1 cellular context compared by ENCODE assay signal in the genomic region with DNA sequence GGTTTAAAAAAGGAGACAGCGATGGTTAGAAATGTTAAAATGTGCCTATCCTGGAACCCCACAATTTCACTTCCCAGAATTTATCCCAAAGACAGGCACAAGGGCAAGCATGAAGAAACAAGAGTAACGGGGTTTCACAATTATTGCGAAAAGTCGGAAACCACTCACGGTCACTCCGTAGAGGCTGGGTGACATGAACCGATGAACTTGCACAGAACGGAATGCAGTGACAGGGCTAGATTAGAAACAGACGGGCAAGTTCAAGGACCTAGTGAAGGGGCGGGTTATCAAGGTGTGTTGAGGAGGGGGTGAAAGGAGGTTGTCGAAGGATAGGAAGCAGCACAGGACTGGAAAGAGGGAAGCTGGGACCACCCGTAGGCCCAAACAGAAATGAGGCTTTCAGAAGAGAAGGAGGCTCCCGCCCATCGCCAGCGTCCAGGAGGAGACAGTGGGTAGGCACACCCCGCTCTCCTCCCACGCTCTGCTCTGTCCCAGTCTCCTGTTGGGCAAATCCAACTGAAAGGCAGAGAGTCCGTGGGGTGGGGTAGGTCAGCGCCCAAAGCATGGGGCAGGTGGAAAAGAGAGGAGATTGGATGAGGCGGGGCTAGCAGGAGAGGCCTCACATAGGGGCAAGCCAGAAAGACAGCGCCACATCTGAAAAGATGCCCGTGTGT.
A peak's percentile ranks its signal among the peaks of the same experiment; 100 is the strongest.
TF ChIP-seq lines count a peak whose summit lies in the region.

No MANE protein-coding gene starts in this region.

TF ChIP-seq in HepG2, 621 proteins besides CTCF, POLR2A, EP300 and RAD21 (continued from another document):
- TF ChIP-seq, protein P1, sequence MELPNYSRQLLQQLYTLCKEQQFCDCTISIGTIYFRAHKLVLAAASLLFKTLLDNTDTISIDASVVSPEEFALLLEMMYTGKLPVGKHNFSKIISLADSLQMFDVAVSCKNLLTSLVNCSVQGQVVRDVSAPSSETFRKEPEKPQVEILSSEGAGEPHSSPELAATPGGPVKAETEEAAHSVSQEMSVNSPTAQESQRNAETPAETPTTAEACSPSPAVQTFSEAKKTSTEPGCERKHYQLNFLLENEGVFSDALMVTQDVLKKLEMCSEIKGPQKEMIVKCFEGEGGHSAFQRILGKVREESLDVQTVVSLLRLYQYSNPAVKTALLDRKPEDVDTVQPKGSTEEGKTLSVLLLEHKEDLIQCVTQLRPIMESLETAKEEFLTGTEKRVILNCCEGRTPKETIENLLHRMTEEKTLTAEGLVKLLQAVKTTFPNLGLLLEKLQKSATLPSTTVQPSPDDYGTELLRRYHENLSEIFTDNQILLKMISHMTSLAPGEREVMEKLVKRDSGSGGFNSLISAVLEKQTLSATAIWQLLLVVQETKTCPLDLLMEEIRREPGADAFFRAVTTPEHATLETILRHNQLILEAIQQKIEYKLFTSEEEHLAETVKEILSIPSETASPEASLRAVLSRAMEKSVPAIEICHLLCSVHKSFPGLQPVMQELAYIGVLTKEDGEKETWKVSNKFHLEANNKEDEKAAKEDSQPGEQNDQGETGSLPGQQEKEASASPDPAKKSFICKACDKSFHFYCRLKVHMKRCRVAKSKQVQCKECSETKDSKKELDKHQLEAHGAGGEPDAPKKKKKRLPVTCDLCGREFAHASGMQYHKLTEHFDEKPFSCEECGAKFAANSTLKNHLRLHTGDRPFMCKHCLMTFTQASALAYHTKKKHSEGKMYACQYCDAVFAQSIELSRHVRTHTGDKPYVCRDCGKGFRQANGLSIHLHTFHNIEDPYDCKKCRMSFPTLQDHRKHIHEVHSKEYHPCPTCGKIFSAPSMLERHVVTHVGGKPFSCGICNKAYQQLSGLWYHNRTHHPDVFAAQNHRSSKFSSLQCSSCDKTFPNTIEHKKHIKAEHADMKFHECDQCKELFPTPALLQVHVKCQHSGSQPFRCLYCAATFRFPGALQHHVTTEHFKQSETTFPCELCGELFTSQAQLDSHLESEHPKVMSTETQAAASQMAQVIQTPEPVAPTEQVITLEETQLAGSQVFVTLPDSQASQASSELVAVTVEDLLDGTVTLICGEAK (IDR thresholded peaks at IDR 0.05) = no peak
- TF ChIP-seq, protein P1 (CRISPR knock-in tag; IDR thresholded peaks at IDR 0.05) = 0 out of 2 replicates have a peak, but pooled peaks have one; percentile 17
- TF ChIP-seq ZNF12 (CRISPR knock-in tag; IDR thresholded peaks at IDR 0.05) = peak; percentile 41; the same call in 1 of the 2 replicates
- TF ChIP-seq TOPORS (CRISPR knock-in tag; IDR thresholded peaks at IDR 0.05) = no peak
- 0 out of 2 replicates have a peak, but pooled peaks have one; percentile 24 for TF ChIP-seq REPIN1 (CRISPR knock-in tag; IDR thresholded peaks at IDR 0.05; ENCODE audit: borderline replicate concordance, low read depth)
- TF ChIP-seq STAT5B (CRISPR knock-in tag; IDR thresholded peaks at IDR 0.05) = no peak
- TF ChIP-seq NR2C2 (CRISPR knock-in tag; IDR thresholded peaks at IDR 0.05; ENCODE audit: borderline replicate concordance) = peak; percentile 68; the same call in 1 of the 2 replicates
- TF ChIP-seq SP1 (IDR thresholded peaks at IDR 0.05) = no peak
- no peak for TF ChIP-seq SP1 (CRISPR knock-in tag; IDR thresholded peaks at IDR 0.05)
